Comparison of ENCODE assay signal across 1 cellular context in the genomic region with DNA sequence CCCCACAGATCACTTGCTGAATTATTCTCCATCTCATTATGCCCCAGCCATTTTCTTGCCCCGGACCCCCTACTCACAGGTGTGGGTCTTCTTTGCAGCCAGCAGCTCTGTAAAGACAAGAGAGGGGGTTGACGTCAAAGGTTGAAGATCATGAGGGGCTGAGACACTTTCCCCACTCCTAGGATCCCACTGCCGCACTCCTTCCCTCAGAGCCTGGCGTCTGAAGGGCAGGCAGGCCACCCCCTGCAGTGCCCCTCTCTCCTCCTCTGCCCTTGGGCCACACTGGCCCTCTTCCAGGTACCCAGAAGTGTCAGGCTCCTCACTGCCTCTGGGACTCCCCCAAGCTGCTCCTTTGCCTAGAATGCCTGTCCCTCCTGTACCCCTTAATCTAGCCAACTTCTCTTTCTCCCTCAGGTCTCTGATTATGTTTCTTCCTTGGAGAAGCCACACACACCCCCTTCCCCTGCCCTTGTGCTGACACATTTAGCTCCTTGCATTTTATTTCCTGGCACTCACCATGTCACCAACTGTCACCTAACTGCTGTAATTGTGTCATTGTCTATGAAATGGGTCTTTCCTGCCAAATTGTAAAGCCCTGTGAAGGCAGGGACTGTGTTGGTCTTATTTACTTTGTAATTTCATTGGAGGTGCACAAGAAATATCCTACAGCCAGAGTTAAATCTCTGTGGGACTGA.
A peak's percentile ranks its signal among the peaks of the same experiment; 100 is the strongest.
TF ChIP-seq lines count a peak whose summit lies in the region.

No MANE protein-coding gene starts in this region.

TF ChIP-seq in K562, 482 proteins besides CTCF, POLR2A, EP300 and RAD21:
- TF ChIP-seq CBFA2T3 (IDR thresholded peaks at IDR 0.05) (peak; percentile 6; the same call in 1 of the 2 replicates), ZNF609 (CRISPR knock-in tag; IDR thresholded peaks at IDR 0.05; ENCODE audit: borderline replicate concordance) (no peak), ZBTB26 (CRISPR knock-in tag; IDR thresholded peaks at IDR 0.05) (no peak)
TF ChIP-seq in K562: peak in this region for 1.
